ENCODE assay signal across 8 cellular contexts in genomic region chr15:32615871-32616426, GRCh38. TPM values are rescaled to one million over a fixed set of nuclear protein-coding genes. Genes with fewer than 3 reads are reported as not detected.
DNase-seq lines count a peak whose midpoint lies in the region; ATAC-seq and TF ChIP-seq lines count a peak whose summit lies in the region.
"Not testable (repeated sequence)": the region's sequence is repeated elsewhere in the genome, so short reads cannot be mapped to it uniquely, and the experiment has no call there.

No MANE protein-coding gene starts in this region.

- H3K27me3 ChIP-seq in H7 (ENCODE audit: control insufficient read depth, insufficient read depth, low read length); HL-60 (ENCODE audit: insufficient read depth, poor library complexity, severe bottlenecking); WERI-Rb-1 (ENCODE audit: insufficient read depth, low read depth, severe bottlenecking); iPS-18a (ENCODE audit: control insufficient read depth, insufficient read depth, low read length): not testable (repeated sequence)

- H3K4me3 Mint-ChIP-seq in osteocyte (ENCODE audit: unreplicated experiment), result peak overlapping the region; percentile 99

- H3K9ac ChIP-seq in iPS-18a (ENCODE audit: low read length), result peak overlapping the region; percentile 72

- DNase-seq in H7; HL-60 (ENCODE audit: low read depth in 1 of 2, low spot score in 1 of 2); WERI-Rb-1; osteocyte (ENCODE audit: extremely low spot score, unreplicated experiment): not testable (repeated sequence)
- peak in 1 of 2 donors; percentile 23 for DNase-seq in cardiac fibroblast (ENCODE audit: low read depth in 2 of 2)

- under 1% methylated on average over 17 of the region's 24 CpGs for WGBS in urinary bladder

- H3K4me1 ChIP-seq in iPS-18a (ENCODE audit: control insufficient read depth, low read depth, low read length); urinary bladder (ENCODE audit: insufficient read depth): not testable (repeated sequence)

- H3K27ac Mint-ChIP-seq in osteocyte (ENCODE audit: unreplicated experiment), result peak overlapping the region; percentile 94

- not testable (repeated sequence) for H3K36me3 ChIP-seq in H7 (replicated peaks; ENCODE audit: control insufficient read depth, insufficient read depth, low read length); WERI-Rb-1; iPS-18a (ENCODE audit: control insufficient read depth, low read depth, low read length); urinary bladder (ENCODE audit: insufficient read depth)

- not testable (repeated sequence) for H3K27me3 Mint-ChIP-seq in osteocyte (ENCODE audit: unreplicated experiment)

- H3K4me3 ChIP-seq in H7 (ENCODE audit: insufficient read depth, low read depth, low read length) (peak overlapping the region; percentile 59), HL-60 (replicated peaks; ENCODE audit: insufficient read depth, low read length) (peak overlapping the region; percentile 50), WERI-Rb-1 (ENCODE audit: low read depth, low read length) (peak overlapping the region; percentile 87), cardiac fibroblast (replicated peaks in 1 of 2; ENCODE audit: low read depth in 2 of 2, low read length in 2 of 2) (peak overlapping the region; percentile 63 to 68), iPS-18a (ENCODE audit: low read length) (peak overlapping the region; percentile 84), urinary bladder (ENCODE audit: low read depth, low read length) (peak overlapping the region; percentile 33)

- H3K27ac ChIP-seq in HL-60 (replicated peaks), result peak overlapping the region; percentile 98
- peak overlapping the region; percentile 90 for H3K27ac ChIP-seq in WERI-Rb-1
- H3K27ac ChIP-seq in iPS-18a (ENCODE audit: low read length); urinary bladder (ENCODE audit: low read depth): not testable (repeated sequence)

- not testable (repeated sequence) for H3K36me3 Mint-ChIP-seq in osteocyte (ENCODE audit: unreplicated experiment)

- H3K9me3 ChIP-seq in WERI-Rb-1 (ENCODE audit: severe bottlenecking); iPS-18a (ENCODE audit: control insufficient read depth, low read depth, low read length): not testable (repeated sequence)

- peaks cover 26% of the 10 kb centered on the region for H3K4me1 Mint-ChIP-seq in osteocyte (ENCODE audit: unreplicated experiment)

- peak; percentile 15 for ATAC-seq in GM18502 (IDR thresholded peaks at IDR 0.05; ENCODE audit: poor library complexity, unreplicated experiment)

- H3K9me3 Mint-ChIP-seq in osteocyte (ENCODE audit: unreplicated experiment), result not testable (repeated sequence)

- not testable (repeated sequence) for TF ChIP-seq CTCF in HL-60 (IDR thresholded peaks at IDR 0.05; ENCODE audit: insufficient read depth, low read length); WERI-Rb-1 (IDR thresholded peaks at IDR 0.05; ENCODE audit: low read depth, low read length); cardiac fibroblast (IDR thresholded peaks at IDR 0.05; ENCODE audit: low read depth, low read length); osteocyte (IDR thresholded peaks at IDR 0.05)

RNA-seq across cellular contexts. Expression of gene ARHGAP11A, which starts 0.6 kb away (rescaled TPM):
- 40.9 and 53.1 TPM in 2 replicates for total RNA-seq in H7 (2014; rRNA removed; shearing (Covaris generic))
- total RNA-seq in osteocyte (15.5 and 17.6 TPM in 2 replicates), urinary bladder (41.8 TPM)
- 1.5 TPM for polyA plus RNA-seq in urinary bladder

RNA-seq across cellular contexts. Expression of gene GOLGA8N, which starts 22.7 kb away (rescaled TPM):
- 0.80 and 0.81 TPM in 2 replicates for total RNA-seq in H7 (2014; rRNA removed; shearing (Covaris generic))
- 7.9 and 9.2 TPM in 2 replicates for total RNA-seq in osteocyte
- 22.3 TPM for total RNA-seq in urinary bladder
- polyA plus RNA-seq in urinary bladder, result 5.5 TPM

RNA-seq across cellular contexts. Expression of gene SCG5, which starts 25.6 kb away (rescaled TPM):
- 6.0 and 21.2 TPM in 2 replicates for total RNA-seq in H7 (2014; rRNA removed; shearing (Covaris generic))
- total RNA-seq in osteocyte (0.52 and 0.54 TPM in 2 replicates), urinary bladder (14.9 TPM)
- polyA plus RNA-seq in urinary bladder, result 2.4 TPM

Comparison
In these comparisons a context has a peak if more than half of its experiments do, and no peak if none do; other contexts are left out.
1. H3K4me3 ChIP-seq: peak in every context shown above with its lines; median percentile 87 in WERI-Rb-1; 84 in iPS-18a; 66 in cardiac fibroblast; 59 in H7; 50 in HL-60; 33 in urinary bladder.